Comparison of ENCODE assay signal across 12 cellular contexts in genomic region chr6:169188051-169188863, GRCh38.
DNase-seq lines count a peak whose midpoint lies in the region; ATAC-seq, FAIRE-seq and TF ChIP-seq lines count a peak whose summit lies in the region.
"Had no signal": no experiment of that assay in that cellular context is flagged by ENCODE, and none has a peak within 500 bp of the region (broad histone marks: within the 10 kb centered on the region; RNA-seq: fewer than 3 reads in every experiment).

No MANE protein-coding gene starts in this region.

- CTCF ChIA-PET in BJ (lab: Yijun Ruan, JAX), result interaction anchor here (0.6 to 1.8 kb wide), 3 partner anchors 16 to 231 kb away, joined by 3 to 7 read pairs (median 3); no protein-coding TSS in a partner anchor
- CTCF ChIA-PET in HEK293 (lab: Yijun Ruan, JAX), result interaction anchor here (1.2 kb wide), 1 partner anchor 18 kb away, joined by 3 read pairs; no protein-coding TSS in a partner anchor

- TF ChIP-seq POLR2A in H54 (IDR thresholded peaks at IDR 0.05; ENCODE audit: low read depth, low read length), result no peak

- no peaks in the 10 kb centered on the region for H3K9me3 ChIP-seq in HEK293 (ENCODE audit: control insufficient read depth, insufficient read depth, low read depth, low read length)
- H3K9me3 ChIP-seq in kidney (ENCODE audit: control insufficient read depth in 1 of 2, low read length in 2 of 2), result no peaks in the 10 kb centered on the region

- peaks cover 8% of the 10 kb centered on the region for H3K27me3 Mint-ChIP-seq in activated naive CD8-positive, alpha-beta T cell treated with anti-CD3 and anti-CD28 coated beads for 36 hours
- H3K27me3 Mint-ChIP-seq: activated naive CD4-positive, alpha-beta T cell treated with anti-CD3 and anti-CD28 coated beads, Interleukin-2, amount 10 ng/mL, durations not matched to agents 7 days and 5 days had no signal

- H3K4me1 ChIP-seq in HEK293 (ENCODE audit: control insufficient read depth, insufficient read depth, low read length), result no peaks in the 10 kb centered on the region
- H3K4me1 ChIP-seq in kidney (ENCODE audit: control insufficient read depth in 1 of 2, insufficient read depth in 1 of 2, low read depth in 1 of 2, low read length in 2 of 2), result peaks cover 9 to 13% of the 10 kb centered on the region in 2 donors

- no peak overlapping the region for H3K27ac ChIP-seq in HEK293 (ENCODE audit: extremely low read depth, low read depth, low read length)
- H3K27ac ChIP-seq in kidney (ENCODE audit: low read depth in 2 of 2, low read length in 2 of 2), result no peak overlapping the region

- no peak overlapping the region for H3K4me3 Mint-ChIP-seq in activated naive CD8-positive, alpha-beta T cell treated with anti-CD3 and anti-CD28 coated beads for 36 hours
- H3K4me3 Mint-ChIP-seq: activated naive CD4-positive, alpha-beta T cell treated with anti-CD3 and anti-CD28 coated beads, Interleukin-2, amount 10 ng/mL, durations not matched to agents 7 days and 5 days; stimulated activated memory B cell treated with anti-CD40 and anti-IgM and Interleukin-4, amounts not matched to agents 10 μg/mL and 1 μg/mL and 100 μg/mL, for 72 hours had no signal

- TF ChIP-seq CTCF in BJ (IDR thresholded peaks at IDR 0.05; ENCODE audit: insufficient read depth, low read depth, low read length) (no peak), HEK293 (tag by site-specific recombination; IDR thresholded peaks at IDR 0.05) (no peak), kidney (IDR thresholded peaks at IDR 0.05; ENCODE audit: borderline replicate concordance, extremely low read depth, insufficient read depth) (no peak)

- H3K9ac ChIP-seq in kidney (ENCODE audit: low read length in 2 of 2), result no peak overlapping the region

- DNase-seq in BJ (ENCODE audit: low read depth) (peak; percentile 66), kidney (peak; percentile 50), H54 (ENCODE audit: insufficient read length, low spot score) (no peak)
- DNase-seq in activated naive CD8-positive, alpha-beta T cell treated with anti-CD3 and anti-CD28 coated beads for 36 hours, result peak; percentile 13
- DNase-seq: activated naive CD4-positive, alpha-beta T cell treated with anti-CD3 and anti-CD28 coated beads, Interleukin-2, amount 10 ng/mL, durations not matched to agents 7 days and 5 days had no signal

- ATAC-seq in GM18907 (IDR thresholded peaks at IDR 0.05; ENCODE audit: unreplicated experiment) (no peak), GM18498 (IDR thresholded peaks at IDR 0.05; ENCODE audit: unreplicated experiment) (no peak), GM18861 (IDR thresholded peaks at IDR 0.05; ENCODE audit: unreplicated experiment) (no peak)
- ATAC-seq: HCT116; stimulated activated memory B cell treated with anti-CD40 and anti-IgM and Interleukin-4, amounts not matched to agents 10 μg/mL and 1 μg/mL and 100 μg/mL, for 72 hours had no signal

- H3K36me3 Mint-ChIP-seq in activated naive CD8-positive, alpha-beta T cell treated with anti-CD3 and anti-CD28 coated beads for 36 hours, result no peaks in the 10 kb centered on the region
- H3K36me3 Mint-ChIP-seq: activated naive CD4-positive, alpha-beta T cell treated with anti-CD3 and anti-CD28 coated beads, Interleukin-2, amount 10 ng/mL, durations not matched to agents 7 days and 5 days; stimulated activated memory B cell treated with anti-CD40 and anti-IgM and Interleukin-4, amounts not matched to agents 10 μg/mL and 1 μg/mL and 100 μg/mL, for 72 hours had no signal

- no peaks in the 10 kb centered on the region for H3K27me3 ChIP-seq in BJ (ENCODE audit: control insufficient read depth, insufficient read depth, low read length)

- H3K36me3 ChIP-seq in BJ (ENCODE audit: control insufficient read depth, insufficient read depth, low read length), result no peaks in the 10 kb centered on the region
- no peaks in the 10 kb centered on the region for H3K36me3 ChIP-seq in HEK293 (ENCODE audit: control insufficient read depth in 2 of 2, insufficient read depth in 1 of 2, low read length in 2 of 2)
- H3K36me3 ChIP-seq in kidney (ENCODE audit: control insufficient read depth in 1 of 2, insufficient read depth in 2 of 2, low read length in 2 of 2), result no peaks in the 10 kb centered on the region

- H3K4me1 Mint-ChIP-seq in activated naive CD8-positive, alpha-beta T cell treated with anti-CD3 and anti-CD28 coated beads for 36 hours, result peaks cover 5% of the 10 kb centered on the region
- H3K4me1 Mint-ChIP-seq: stimulated activated memory B cell treated with anti-CD40 and anti-IgM and Interleukin-4, amounts not matched to agents 10 μg/mL and 1 μg/mL and 100 μg/mL, for 72 hours had no signal

- no peak overlapping the region for H3K4me3 ChIP-seq in BJ (ENCODE audit: low read depth, low read length)
- H3K4me3 ChIP-seq in HEK293 (ENCODE audit: low read depth, low read length), result no peak overlapping the region
- no peak overlapping the region for H3K4me3 ChIP-seq in kidney (ENCODE audit: low read length in 2 of 2)

- peak overlapping the region; percentile 38 for H3K27ac Mint-ChIP-seq in activated naive CD8-positive, alpha-beta T cell treated with anti-CD3 and anti-CD28 coated beads for 36 hours
- H3K27ac Mint-ChIP-seq: activated naive CD4-positive, alpha-beta T cell treated with anti-CD3 and anti-CD28 coated beads, Interleukin-2, amount 10 ng/mL, durations not matched to agents 7 days and 5 days; progenitor cell of endocrine pancreas; stimulated activated memory B cell treated with anti-CD40 and anti-IgM and Interleukin-4, amounts not matched to agents 10 μg/mL and 1 μg/mL and 100 μg/mL, for 72 hours had no signal

- H3K9me3 Mint-ChIP-seq in activated naive CD8-positive, alpha-beta T cell treated with anti-CD3 and anti-CD28 coated beads for 36 hours, result no peaks in the 10 kb centered on the region
- H3K9me3 Mint-ChIP-seq: activated naive CD4-positive, alpha-beta T cell treated with anti-CD3 and anti-CD28 coated beads, Interleukin-2, amount 10 ng/mL, durations not matched to agents 7 days and 5 days had no signal

- intact Hi-C loops in kidney (cut with DNase I), result no loop called here

- POLR2A ChIA-PET in BJ (lab: Charles Lee) (no interaction called here), HEK293 (lab: Yijun Ruan, JAX) (no interaction called here)

- FAIRE-seq in kidney (lab: Jason Lieb, UNC), result no peak
- FAIRE-seq in H54 (lab: Jason Lieb, UNC), result no peak

TF ChIP-seq in HEK293, 187 proteins besides CTCF, POLR2A, EP300 and RAD21:
- TF ChIP-seq ZNF404 (tag by site-specific recombination; IDR thresholded peaks at IDR 0.05) (no peak), ZNF138 (tag by site-specific recombination; IDR thresholded peaks at IDR 0.05; ENCODE audit: borderline replicate concordance) (no peak), ZBTB21 (tag by site-specific recombination; IDR thresholded peaks at IDR 0.05) (peak; percentile 22; the same call in 1 of the 2 replicates), ZSCAN4 (tag by site-specific recombination; IDR thresholded peaks at IDR 0.05) (no peak), YY2 (tag by site-specific recombination; IDR thresholded peaks at IDR 0.05) (no peak), ZNF776 (tag by site-specific recombination; IDR thresholded peaks at IDR 0.05; ENCODE audit: borderline replicate concordance) (no peak), SP3 (tag by site-specific recombination; IDR thresholded peaks at IDR 0.05) (no peak), ATF2 (tag by site-specific recombination; IDR thresholded peaks at IDR 0.05; ENCODE audit: low read depth) (peak; percentile 82), ZNF76 (tag by site-specific recombination; IDR thresholded peaks at IDR 0.05; ENCODE audit: borderline replicate concordance, low read depth) (no peak), ZNF169 (tag by site-specific recombination; IDR thresholded peaks at IDR 0.05) (no peak), ZNF707 (tag by site-specific recombination; IDR thresholded peaks at IDR 0.05) (no peak), ZNF324 (tag by site-specific recombination; IDR thresholded peaks at IDR 0.05) (no peak), EGR2 (tag by site-specific recombination; IDR thresholded peaks at IDR 0.05; ENCODE audit: low read depth) (no peak), REPIN1 (tag by site-specific recombination; IDR thresholded peaks at IDR 0.05; ENCODE audit: low read depth) (no peak)
